ENCODE assay signal across 8 cellular contexts in genomic region chr1:59570524-59570923, GRCh38.
A peak's percentile ranks its signal among the peaks of the same experiment; 100 is the strongest.
DNase-seq lines count a peak whose midpoint lies in the region; ATAC-seq, FAIRE-seq and TF ChIP-seq lines count a peak whose summit lies in the region.

No MANE protein-coding gene starts in this region.

- H3K36me3 ChIP-seq in neutrophil, result no peaks in the 10 kb centered on the region

- H3K4me1 ChIP-seq in neutrophil (ENCODE audit: control insufficient read depth in 1 of 2, insufficient read depth in 1 of 2, low read depth in 1 of 2, low read length in 1 of 2), result peaks cover 36 to 40% of the 10 kb centered on the region in 2 experiments

- H3K9me3 Mint-ChIP-seq in activated CD8-positive, alpha-beta T cell treated with anti-CD3 and anti-CD28 coated beads, Interleukin-2, amount 10 ng/mL, durations not matched to agents 7 days and 5 days (ENCODE audit: insufficient read depth), result peaks cover 7% of the 10 kb centered on the region

- peaks cover 12% of the 10 kb centered on the region for H3K27me3 Mint-ChIP-seq in activated CD8-positive, alpha-beta T cell treated with anti-CD3 and anti-CD28 coated beads, Interleukin-2, amount 10 ng/mL, durations not matched to agents 7 days and 5 days (ENCODE audit: low read depth)

- no peak overlapping the region for H3K27ac Mint-ChIP-seq in activated CD8-positive, alpha-beta T cell treated with anti-CD3 and anti-CD28 coated beads, Interleukin-2, amount 10 ng/mL, durations not matched to agents 7 days and 5 days

- peak; percentile 83 for ATAC-seq in GM21528 (IDR thresholded peaks at IDR 0.05; ENCODE audit: low FRiP score, unreplicated experiment)
- peak; percentile 87 for ATAC-seq in activated CD8-positive, alpha-beta T cell treated with anti-CD3 and anti-CD28 coated beads, Interleukin-2, amount 10 ng/mL, durations not matched to agents 7 days and 5 days

- H3K27ac ChIP-seq in neutrophil, result peak overlapping the region; percentile 82

- peak overlapping the region; percentile 25 to 46 for H3K4me3 ChIP-seq in neutrophil (ENCODE audit: low read depth in 1 of 2, low read length in 1 of 2)

- no peaks in the 10 kb centered on the region for H3K27me3 ChIP-seq in neutrophil

- H3K36me3 Mint-ChIP-seq in activated CD8-positive, alpha-beta T cell treated with anti-CD3 and anti-CD28 coated beads, Interleukin-2, amount 10 ng/mL, durations not matched to agents 7 days and 5 days (ENCODE audit: low read depth), result peaks cover 4% of the 10 kb centered on the region

- peak overlapping the region; percentile 23 for H3K4me3 Mint-ChIP-seq in activated CD8-positive, alpha-beta T cell treated with anti-CD3 and anti-CD28 coated beads, Interleukin-2, amount 10 ng/mL, durations not matched to agents 7 days and 5 days

- peaks cover 43% of the 10 kb centered on the region for H3K4me1 Mint-ChIP-seq in activated CD8-positive, alpha-beta T cell treated with anti-CD3 and anti-CD28 coated beads, Interleukin-2, amount 10 ng/mL, durations not matched to agents 7 days and 5 days (ENCODE audit: low read depth)

- H3K9me3 ChIP-seq in neutrophil, result no peaks in the 10 kb centered on the region

- FAIRE-seq in frontal cortex (lab: Jason Lieb, UNC), result no peak

- CTCF ChIA-PET in activated CD8-positive, alpha-beta T cell treated with anti-CD3 and anti-CD28 coated beads, Interleukin-2, amount 10 ng/mL, durations not matched to agents 7 days and 5 days (lab: Charles Lee), result interaction anchor here (1.2 to 2.0 kb wide), 2 partner anchors 10 to 23 kb away, joined by 4 to 6 read pairs; no protein-coding TSS in a partner anchor

- peak; percentile 11 for DNase-seq in DMS153 treated with DMSO at 0.1 percent for 48 hours (lab: John Stamatoyannopoulos, UW; ENCODE audit: unreplicated experiment)
- peak; percentile 82 for DNase-seq in MV-4-11 (lab: John Stamatoyannopoulos, UW)
- peak; percentile 72 for DNase-seq in activated CD8-positive, alpha-beta T cell treated with anti-CD3 and anti-CD28 coated beads, Interleukin-2, amount 10 ng/mL, durations not matched to agents 7 days and 5 days
- no peak for DNase-seq in DMS79 (lab: John Stamatoyannopoulos, UW)
- no peak for DNase-seq in frontal cortex (ENCODE audit: low spot score in 2 of 2)
- no peak for DNase-seq in dedifferentiated amniotic fluid mesenchymal stem cell (ENCODE audit: extremely low spot score)

- POLR2A ChIA-PET in activated CD8-positive, alpha-beta T cell treated with anti-CD3 and anti-CD28 coated beads, Interleukin-2, amount 10 ng/mL, durations not matched to agents 7 days and 5 days (lab: Charles Lee), result no interaction called here

- no peak for TF ChIP-seq CTCF in neutrophil (IDR thresholded peaks at IDR 0.05)

Comparison
In these comparisons a context has a peak if more than half of its experiments do, and no peak if none do; other contexts are left out.
1. DNase-seq: peak in DMS153 treated with DMSO at 0.1 percent for 48 hours (single experiment), MV-4-11 (single experiment) and activated CD8-positive, alpha-beta T cell treated with anti-CD3 and anti-CD28 coated beads, Interleukin-2, amount 10 ng/mL, durations not matched to agents 7 days and 5 days (single experiment); none in DMS79 (single experiment), frontal cortex (0 of 2) and dedifferentiated amniotic fluid mesenchymal stem cell (single experiment).